16 cellular contexts compared by ENCODE assay signal in genomic region chr3:157544501-157545139, GRCh38. TPM values are rescaled to one million over a fixed set of nuclear protein-coding genes. Genes with fewer than 3 reads are reported as not detected.
DNase-seq lines count a peak whose midpoint lies in the region; ATAC-seq and TF ChIP-seq lines count a peak whose summit lies in the region.
"Had no signal": no experiment of that assay in that cellular context is flagged by ENCODE, and none has a peak within 500 bp of the region (broad histone marks: within the 10 kb centered on the region; RNA-seq: fewer than 3 reads in every experiment).

No MANE protein-coding gene starts in this region.

- H3K4me3 ChIP-seq in cardiac fibroblast (replicated peaks in 1 of 2; ENCODE audit: low read depth in 2 of 2, low read length in 2 of 2) = peak overlapping the region in 1 of 2 donors; percentile 60
- H3K4me3 ChIP-seq in heart right ventricle = no peak overlapping the region
- no peak overlapping the region for H3K4me3 ChIP-seq in skeletal muscle cell (ENCODE audit: low read depth, low read length)
- H3K4me3 ChIP-seq: BLaER1 had no signal

- H3K27ac ChIP-seq in heart right ventricle = peak overlapping the region in 2 of 10 donors; percentile 7 to 68
- H3K27ac ChIP-seq: BLaER1 had no signal

- H3K4me1 ChIP-seq in heart right ventricle = peaks cover 0 to 12% (median 0%) of the 10 kb centered on the region in 9 donors
- H3K4me1 ChIP-seq: BLaER1 had no signal

- TF ChIP-seq CTCF in cardiac fibroblast (IDR thresholded peaks at IDR 0.05; ENCODE audit: low read depth, low read length) = no peak
- no peak for TF ChIP-seq CTCF in heart right ventricle (IDR thresholded peaks at IDR 0.05)

- intact Hi-C loops in heart right ventricle (cut with DNase I) = no loop called here

- H3K27me3 ChIP-seq in heart right ventricle = peaks cover 0 to 26% (median 6%) of the 10 kb centered on the region in 7 donors
- H3K27me3 ChIP-seq: BLaER1 had no signal

- H3K36me3 ChIP-seq in heart right ventricle = no peaks in the 10 kb centered on the region
- H3K36me3 ChIP-seq: BLaER1, heart left ventricle had no signal

- WGBS in heart right ventricle, 2 donors = 68 to 81% methylated on average over 4 of the region's 4 CpGs

- ATAC-seq in heart right ventricle (peak in 6 of 8 donors; percentile 16 to 62 (median 36)), GM19395 (IDR thresholded peaks at IDR 0.05; ENCODE audit: unreplicated experiment) (no peak)
- ATAC-seq: SK-N-SH treated with all-trans-retinoic acid at 6 μM for 48 hours had no signal

- peak; percentile 55 for DNase-seq in EH (ENCODE audit: low read depth)
- DNase-seq in cardiac fibroblast (ENCODE audit: low read depth in 2 of 2) = peak; percentile 89 to 90
- no peak for DNase-seq in heart right ventricle
- DNase-seq in skeletal muscle cell (ENCODE audit: low read depth) = peak; percentile 67
- no peak for DNase-seq in islet precursor cell
- no peak for DNase-seq in DMS153 treated with DMSO at 0.1 percent for 48 hours (lab: John Stamatoyannopoulos, UW; ENCODE audit: unreplicated experiment)
- no peak for DNase-seq in epidermal melanocyte (ENCODE audit: insufficient read length, low spot score)
- DNase-seq: caudate nucleus, DMS53, NCI-H187 treated with DMSO at 0.1 percent for 48 hours, NCI-H524 treated with DMSO at 0.1 percent for 48 hours, occipital lobe had no signal

- H3K9me3 ChIP-seq in heart right ventricle = peaks cover 0 to 15% (median 4%) of the 10 kb centered on the region in 11 donors

RNA-seq across cellular contexts. Expression of gene VEPH1, which starts 41.4 kb away (rescaled TPM):
- under 1 TPM in 6 of 10 donors, not detected in 4; 0.07 to 0.85 (median 0.62) TPM for total RNA-seq in heart right ventricle
- under 1 TPM in 1 of 2 donors, not detected in 1; 0.13 TPM for polyA plus RNA-seq in heart right ventricle

Comparison
In these comparisons a context has a peak if more than half of its experiments do, and no peak if none do; other contexts are left out.
1. DNase-seq: peak in EH (single experiment), cardiac fibroblast (2 of 2) and skeletal muscle cell (single experiment); none in heart right ventricle (0 of 2), islet precursor cell (single experiment), DMS153 treated with DMSO at 0.1 percent for 48 hours (single experiment) and epidermal melanocyte (single experiment).